Comparison of ENCODE assay signal across 14 cellular contexts in the genomic region with DNA sequence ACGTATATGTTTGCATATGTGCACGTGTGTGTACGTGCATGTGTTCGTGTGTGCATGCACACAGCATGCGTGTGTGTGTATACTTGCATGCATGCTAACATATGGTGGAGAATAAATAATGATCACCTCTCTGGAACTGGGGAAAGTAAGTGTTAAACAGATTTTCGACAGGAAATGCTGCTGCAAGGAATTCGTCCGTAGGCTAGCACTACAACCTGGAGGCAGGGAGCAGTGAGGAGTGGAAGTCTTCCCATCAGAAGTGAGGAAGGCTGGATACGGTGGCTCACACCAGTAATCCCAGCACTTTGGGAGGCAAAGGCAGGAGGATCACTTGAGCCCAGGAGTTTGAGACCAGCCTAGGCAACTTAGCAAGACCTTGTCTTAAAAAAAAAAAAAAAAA. TPM values are rescaled to one million over a fixed set of nuclear protein-coding genes. Genes with fewer than 3 reads are reported as not detected.
DNase-seq lines count a peak whose midpoint lies in the region; ATAC-seq and TF ChIP-seq lines count a peak whose summit lies in the region.
"Had no signal": no experiment of that assay in that cellular context is flagged by ENCODE, and none has a peak within 500 bp of the region (broad histone marks: within the 10 kb centered on the region; RNA-seq: fewer than 3 reads in every experiment).

No MANE protein-coding gene starts in this region.

- H3K4me3 Mint-ChIP-seq in brain (peak overlapping the region in 2 of 5 experiments; percentile 2 to 51), glutamatergic neuron (ENCODE audit: unreplicated experiment) (peak overlapping the region; percentile 1), type B pancreatic cell (no peak overlapping the region)

- peaks cover 21% of the 10 kb centered on the region for H3K36me3 Mint-ChIP-seq in brain
- no peaks in the 10 kb centered on the region for H3K36me3 Mint-ChIP-seq in glutamatergic neuron (ENCODE audit: unreplicated experiment)
- H3K36me3 Mint-ChIP-seq in type B pancreatic cell: no peaks in the 10 kb centered on the region

- H3K27me3 Mint-ChIP-seq in brain (peaks cover 10% of the 10 kb centered on the region), glutamatergic neuron (ENCODE audit: unreplicated experiment) (peaks cover 3% of the 10 kb centered on the region), type B pancreatic cell (no peaks in the 10 kb centered on the region)

- H3K9me3 Mint-ChIP-seq in brain: peaks cover 0 to 2% (median 0%) of the 10 kb centered on the region in 5 experiments
- peaks cover 9% of the 10 kb centered on the region for H3K9me3 Mint-ChIP-seq in glutamatergic neuron (ENCODE audit: unreplicated experiment)
- H3K9me3 Mint-ChIP-seq in type B pancreatic cell: no peaks in the 10 kb centered on the region

- ATAC-seq in GM18907 (IDR thresholded peaks at IDR 0.05; ENCODE audit: unreplicated experiment): no peak
- ATAC-seq: PC-3 had no signal

- TF ChIP-seq CTCF in brain (conservative IDR thresholded peaks at IDR 0.05): no peak
- TF ChIP-seq CTCF in glutamatergic neuron (IDR thresholded peaks at IDR 0.05; ENCODE audit: partially characterized antibody, unreplicated experiment): no peak
- no peak for TF ChIP-seq CTCF in type B pancreatic cell (conservative IDR thresholded peaks at IDR 0.05)

- H3K4me1 Mint-ChIP-seq in brain (peaks cover 43% of the 10 kb centered on the region), glutamatergic neuron (ENCODE audit: low read depth, unreplicated experiment) (peaks cover 11% of the 10 kb centered on the region), type B pancreatic cell (ENCODE audit: unreplicated experiment) (peaks cover 30% of the 10 kb centered on the region)

- no peak for DNase-seq in glutamatergic neuron
- DNase-seq in type B pancreatic cell (ENCODE audit: extremely low spot score, unreplicated experiment): no peak
- no peak for DNase-seq in foreskin melanocyte
- no peak for DNase-seq in activated T-cell treated with anti-CD3 and anti-CD28 coated beads, Interleukin-2, amount 50 U/mL, for 1 hour
- DNase-seq: DMS153, EL, Kasumi-1, NCI-H1105 treated with DMSO at 0.1 percent for 48 hours, NCI-H187, NCI-H446, NCI-H748 treated with DMSO at 0.1 percent for 48 hours, PC-3 had no signal

- H3K27ac Mint-ChIP-seq in brain (peak overlapping the region in 4 of 5 experiments; percentile 7 to 96 (median 64)), glutamatergic neuron (ENCODE audit: unreplicated experiment) (peak overlapping the region; percentile 3), type B pancreatic cell (peak overlapping the region; percentile 85)

RNA-seq across cellular contexts. Expression of a gene that starts 4.8 kb away (rescaled TPM):
- polyA plus RNA-seq in brain (ENCODE audit: insufficient read depth, low read depth, low replicate concordance): 62.3 TPM
- total RNA-seq in glutamatergic neuron (ENCODE audit: unreplicated experiment): 211 TPM
- 176 and 184 TPM in 2 replicates for total RNA-seq in type B pancreatic cell (ENCODE audit: low replicate concordance)

RNA-seq across cellular contexts. Expression of a gene that starts 39.1 kb away (rescaled TPM):
- 0.88 TPM for polyA plus RNA-seq in brain (ENCODE audit: insufficient read depth, low read depth, low replicate concordance)
- total RNA-seq in glutamatergic neuron (ENCODE audit: unreplicated experiment) (0.27 TPM), type B pancreatic cell (ENCODE audit: low replicate concordance) (1.4 and 1.6 TPM in 2 replicates)

RNA-seq across cellular contexts. Expression of a gene that starts 49.5 kb away (rescaled TPM):
- 8.7 TPM for polyA plus RNA-seq in brain (ENCODE audit: insufficient read depth, low read depth, low replicate concordance)
- 15.6 TPM for total RNA-seq in glutamatergic neuron (ENCODE audit: unreplicated experiment)
- total RNA-seq in type B pancreatic cell (ENCODE audit: low replicate concordance): 27.8 and 29.8 TPM in 2 replicates

RNA-seq across cellular contexts. Expression of a gene that starts 55.3 kb away (rescaled TPM):
- 1.2 TPM for polyA plus RNA-seq in brain (ENCODE audit: insufficient read depth, low read depth, low replicate concordance)
- total RNA-seq in glutamatergic neuron (ENCODE audit: unreplicated experiment) (0.29 TPM), type B pancreatic cell (ENCODE audit: low replicate concordance) (13.2 and 17.7 TPM in 2 replicates)

Comparison
In these comparisons a context has a peak if more than half of its experiments do, and no peak if none do; other contexts are left out.
1. H3K27ac Mint-ChIP-seq: peak in every context shown above with its lines; median percentile 85 in type B pancreatic cell; 64 in brain; 3 in glutamatergic neuron.